ENCODE assay signal across 2 cellular contexts in genomic region chr1:109975718-109976117, GRCh38.
TF ChIP-seq lines count a peak whose summit lies in the region.

No MANE protein-coding gene starts in this region.

TF ChIP-seq in Ishikawa, 13 proteins besides CTCF, POLR2A, EP300 and RAD21:
- TF ChIP-seq EGR1 (IDR thresholded peaks at IDR 0.05), result no peak
- no peak for TF ChIP-seq CREB1 (IDR thresholded peaks at IDR 0.05; ENCODE audit: low read depth)
- TF ChIP-seq TEAD4 (IDR thresholded peaks at IDR 0.05), result 0 out of 2 replicates have a peak, but pooled peaks have one; percentile 14
- TF ChIP-seq, protein P1, sequence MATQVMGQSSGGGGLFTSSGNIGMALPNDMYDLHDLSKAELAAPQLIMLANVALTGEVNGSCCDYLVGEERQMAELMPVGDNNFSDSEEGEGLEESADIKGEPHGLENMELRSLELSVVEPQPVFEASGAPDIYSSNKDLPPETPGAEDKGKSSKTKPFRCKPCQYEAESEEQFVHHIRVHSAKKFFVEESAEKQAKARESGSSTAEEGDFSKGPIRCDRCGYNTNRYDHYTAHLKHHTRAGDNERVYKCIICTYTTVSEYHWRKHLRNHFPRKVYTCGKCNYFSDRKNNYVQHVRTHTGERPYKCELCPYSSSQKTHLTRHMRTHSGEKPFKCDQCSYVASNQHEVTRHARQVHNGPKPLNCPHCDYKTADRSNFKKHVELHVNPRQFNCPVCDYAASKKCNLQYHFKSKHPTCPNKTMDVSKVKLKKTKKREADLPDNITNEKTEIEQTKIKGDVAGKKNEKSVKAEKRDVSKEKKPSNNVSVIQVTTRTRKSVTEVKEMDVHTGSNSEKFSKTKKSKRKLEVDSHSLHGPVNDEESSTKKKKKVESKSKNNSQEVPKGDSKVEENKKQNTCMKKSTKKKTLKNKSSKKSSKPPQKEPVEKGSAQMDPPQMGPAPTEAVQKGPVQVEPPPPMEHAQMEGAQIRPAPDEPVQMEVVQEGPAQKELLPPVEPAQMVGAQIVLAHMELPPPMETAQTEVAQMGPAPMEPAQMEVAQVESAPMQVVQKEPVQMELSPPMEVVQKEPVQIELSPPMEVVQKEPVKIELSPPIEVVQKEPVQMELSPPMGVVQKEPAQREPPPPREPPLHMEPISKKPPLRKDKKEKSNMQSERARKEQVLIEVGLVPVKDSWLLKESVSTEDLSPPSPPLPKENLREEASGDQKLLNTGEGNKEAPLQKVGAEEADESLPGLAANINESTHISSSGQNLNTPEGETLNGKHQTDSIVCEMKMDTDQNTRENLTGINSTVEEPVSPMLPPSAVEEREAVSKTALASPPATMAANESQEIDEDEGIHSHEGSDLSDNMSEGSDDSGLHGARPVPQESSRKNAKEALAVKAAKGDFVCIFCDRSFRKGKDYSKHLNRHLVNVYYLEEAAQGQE (IDR thresholded peaks at IDR 0.05; ENCODE audit: low read depth), result no peak
- TF ChIP-seq TCF12 (IDR thresholded peaks at IDR 0.05; ENCODE audit: low read depth), result no peak
- no peak for TF ChIP-seq TAF1 (IDR thresholded peaks at IDR 0.05; ENCODE audit: low read depth)
- TF ChIP-seq FOXM1 (IDR thresholded peaks at IDR 0.05; ENCODE audit: borderline replicate concordance, low read depth), result no peak

TF ChIP-seq in GM12878, 131 proteins besides CTCF, POLR2A, EP300 and RAD21:
- TF ChIP-seq CBX5 (IDR thresholded peaks at IDR 0.05; ENCODE audit: low read depth), result no peak
- TF ChIP-seq STAT3 (IDR thresholded peaks at IDR 0.05; ENCODE audit: low read depth, low read length), result no peak
- TF ChIP-seq MXI1 (IDR thresholded peaks at IDR 0.05; ENCODE audit: low read depth, low read length), result no peak
- TF ChIP-seq BCL11A (IDR thresholded peaks at IDR 0.05; ENCODE audit: low read depth, low read length), result no peak
- no peak for TF ChIP-seq E2F4 (IDR thresholded peaks at IDR 0.05; ENCODE audit: low read depth, low read length)
- TF ChIP-seq SMAD1 (IDR thresholded peaks at IDR 0.05; ENCODE audit: low read depth, partially characterized antibody), result no peak
- TF ChIP-seq TBL1XR1 (IDR thresholded peaks at IDR 0.05; ENCODE audit: low read depth, low read length), result no peak
- TF ChIP-seq, protein P2, sequence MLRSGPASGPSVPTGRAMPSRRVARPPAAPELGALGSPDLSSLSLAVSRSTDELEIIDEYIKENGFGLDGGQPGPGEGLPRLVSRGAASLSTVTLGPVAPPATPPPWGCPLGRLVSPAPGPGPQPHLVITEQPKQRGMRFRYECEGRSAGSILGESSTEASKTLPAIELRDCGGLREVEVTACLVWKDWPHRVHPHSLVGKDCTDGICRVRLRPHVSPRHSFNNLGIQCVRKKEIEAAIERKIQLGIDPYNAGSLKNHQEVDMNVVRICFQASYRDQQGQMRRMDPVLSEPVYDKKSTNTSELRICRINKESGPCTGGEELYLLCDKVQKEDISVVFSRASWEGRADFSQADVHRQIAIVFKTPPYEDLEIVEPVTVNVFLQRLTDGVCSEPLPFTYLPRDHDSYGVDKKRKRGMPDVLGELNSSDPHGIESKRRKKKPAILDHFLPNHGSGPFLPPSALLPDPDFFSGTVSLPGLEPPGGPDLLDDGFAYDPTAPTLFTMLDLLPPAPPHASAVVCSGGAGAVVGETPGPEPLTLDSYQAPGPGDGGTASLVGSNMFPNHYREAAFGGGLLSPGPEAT (IDR thresholded peaks at IDR 0.05; ENCODE audit: low read depth), result no peak
- no peak for TF ChIP-seq ZBTB11 (CRISPR knock-in tag; IDR thresholded peaks at IDR 0.05)
- no peak for TF ChIP-seq CHD2 (IDR thresholded peaks at IDR 0.05; ENCODE audit: borderline replicate concordance, low read depth, low read length)
